7 cellular contexts compared by ENCODE assay signal in genomic region chr14:73784065-73784987, GRCh38.
DNase-seq lines count a peak whose midpoint lies in the region; TF ChIP-seq lines count a peak whose summit lies in the region.

No MANE protein-coding gene starts in this region.

- H3K4me3 ChIP-seq in iPS-15b (ENCODE audit: low read depth, low read length), result peak overlapping the region; percentile 5
- H3K4me3 ChIP-seq in suprapubic skin, result peak overlapping the region; percentile 88

- H3K27me3 ChIP-seq in iPS-15b (ENCODE audit: control insufficient read depth, insufficient read depth, low read length), result peaks cover 81% of the 10 kb centered on the region
- no peaks in the 10 kb centered on the region for H3K27me3 ChIP-seq in suprapubic skin

- no peaks in the 10 kb centered on the region for H3K27me3 Mint-ChIP-seq in IgD-negative memory B cell
- H3K27me3 Mint-ChIP-seq in activated T-helper 2 cell treated with anti-CD3 and anti-CD28 coated beads, Interferon-gamma antibody, Interleukin-2, Interleukin-4, amounts not matched to agents 10 μg/mL and 5 μg/mL and 100 μg/mL, durations not matched to agents 14 hours and 24 hours and 36 hours (ENCODE audit: low read depth), result no peaks in the 10 kb centered on the region

- no peaks in the 10 kb centered on the region for H3K9me3 Mint-ChIP-seq in IgD-negative memory B cell
- no peaks in the 10 kb centered on the region for H3K9me3 Mint-ChIP-seq in activated T-helper 2 cell treated with anti-CD3 and anti-CD28 coated beads, Interferon-gamma antibody, Interleukin-2, Interleukin-4, amounts not matched to agents 10 μg/mL and 5 μg/mL and 100 μg/mL, durations not matched to agents 14 hours and 24 hours and 36 hours

- H3K27ac ChIP-seq in suprapubic skin, result peak overlapping the region; percentile 99

- TF ChIP-seq EP300 in suprapubic skin (IDR thresholded peaks at IDR 0.05), result no peak

- POLR2A ChIA-PET in HEK293T (lab: Yijun Ruan, JAX), result interaction anchor here (1.1 to 3.6 kb wide), 4 partner anchors 13 to 68 kb away, joined by 3 to 24 read pairs (median 16); partner anchors contain the start of gene PTGR2

- H3K9ac ChIP-seq in iPS-15b (ENCODE audit: low read depth, low read length), result no peak overlapping the region

- no peaks in the 10 kb centered on the region for H3K36me3 Mint-ChIP-seq in IgD-negative memory B cell
- H3K36me3 Mint-ChIP-seq in activated T-helper 2 cell treated with anti-CD3 and anti-CD28 coated beads, Interferon-gamma antibody, Interleukin-2, Interleukin-4, amounts not matched to agents 10 μg/mL and 5 μg/mL and 100 μg/mL, durations not matched to agents 14 hours and 24 hours and 36 hours (ENCODE audit: low read depth), result peaks cover 25% of the 10 kb centered on the region

- peak overlapping the region; percentile 68 to 97 (median 94) for H3K27ac Mint-ChIP-seq in IgD-negative memory B cell
- H3K27ac Mint-ChIP-seq in activated T-helper 2 cell treated with anti-CD3 and anti-CD28 coated beads, Interferon-gamma antibody, Interleukin-2, Interleukin-4, amounts not matched to agents 10 μg/mL and 5 μg/mL and 100 μg/mL, durations not matched to agents 14 hours and 24 hours and 36 hours, result peak overlapping the region; percentile 86

- H3K4me3 Mint-ChIP-seq in IgD-negative memory B cell, result peak overlapping the region; percentile 57 to 99 (median 98)
- peak overlapping the region; percentile 88 for H3K4me3 Mint-ChIP-seq in activated T-helper 2 cell treated with anti-CD3 and anti-CD28 coated beads, Interferon-gamma antibody, Interleukin-2, Interleukin-4, amounts not matched to agents 10 μg/mL and 5 μg/mL and 100 μg/mL, durations not matched to agents 14 hours and 24 hours and 36 hours (ENCODE audit: low read depth)

- H3K9me3 ChIP-seq in iPS-15b (ENCODE audit: control insufficient read depth, insufficient read depth, low read length) (no peaks in the 10 kb centered on the region), suprapubic skin (no peaks in the 10 kb centered on the region)

- TF ChIP-seq POLR2A in suprapubic skin (IDR thresholded peaks at IDR 0.05), result no peak

- H3K4me1 ChIP-seq in iPS-15b (ENCODE audit: control insufficient read depth, insufficient read depth, low read length) (peaks cover 5% of the 10 kb centered on the region), suprapubic skin (peaks cover 57% of the 10 kb centered on the region)

- peaks cover 45 to 56% (median 54%) of the 10 kb centered on the region in 3 donors for H3K4me1 Mint-ChIP-seq in IgD-negative memory B cell
- H3K4me1 Mint-ChIP-seq in activated T-helper 2 cell treated with anti-CD3 and anti-CD28 coated beads, Interferon-gamma antibody, Interleukin-2, Interleukin-4, amounts not matched to agents 10 μg/mL and 5 μg/mL and 100 μg/mL, durations not matched to agents 14 hours and 24 hours and 36 hours (ENCODE audit: low read depth), result peaks cover 64% of the 10 kb centered on the region

- TF ChIP-seq CTCF in suprapubic skin (IDR thresholded peaks at IDR 0.05), result no peak

- 43% methylated on average over 9 of the region's 10 CpGs for WGBS in suprapubic skin

- no peak for DNase-seq in activated T-helper 2 cell treated with anti-CD3 and anti-CD28 coated beads, Interferon-gamma antibody, Interleukin-2, Interleukin-4, amounts not matched to agents 10 μg/mL and 5 μg/mL and 100 μg/mL, durations not matched to agents 14 hours and 24 hours and 36 hours (ENCODE audit: low spot score)
- DNase-seq in suprapubic skin (ENCODE audit: low spot score in 2 of 2) (peak in 1 of 2 donors; percentile 65), HEK293T (ENCODE audit: extremely low spot score) (no peak), inferior parietal cortex (ENCODE audit: extremely low spot score) (no peak)
- no peak for DNase-seq in stimulated activated CD4-positive, alpha-beta T cell treated with anti-CD3 and anti-CD28 coated beads, Interleukin-2, amount 100 ng/mL, for 24 hours

- CTCF ChIA-PET in HEK293T (lab: Yijun Ruan, JAX), result interaction anchor here (0.7 to 2.3 kb wide), 5 partner anchors 8 to 55 kb away, joined by 3 to 10 read pairs (median 3); no protein-coding TSS in a partner anchor

- intact Hi-C loops in activated T-helper 2 cell treated with anti-CD3 and anti-CD28 coated beads, Interferon-gamma antibody, Interleukin-2, Interleukin-4, amounts not matched to agents 10 μg/mL and 5 μg/mL and 100 μg/mL, durations not matched to agents 14 hours and 24 hours and 36 hours (cut with micrococcal nuclease), result no loop called here

- H3K36me3 ChIP-seq in iPS-15b (ENCODE audit: control insufficient read depth, insufficient read depth, low read length) (no peaks in the 10 kb centered on the region), suprapubic skin (no peaks in the 10 kb centered on the region)

TF ChIP-seq in HEK293T, 16 proteins besides CTCF, POLR2A, EP300 and RAD21:
- no peak for TF ChIP-seq SP1 (IDR thresholded peaks at IDR 0.05)
- TF ChIP-seq FOXM1 (IDR thresholded peaks at IDR 0.05; ENCODE audit: borderline replicate concordance), result no peak
- TF ChIP-seq ZNF384 (IDR thresholded peaks at IDR 0.05), result no peak
- no peak for TF ChIP-seq L3MBTL2 (conservative IDR thresholded peaks at IDR 0.05)
- no peak for TF ChIP-seq CTBP1 (IDR thresholded peaks at IDR 0.05; ENCODE audit: borderline replicate concordance)
- no peak for TF ChIP-seq FOXA1 (IDR thresholded peaks at IDR 0.05)
- no peak for TF ChIP-seq LEF1 (IDR thresholded peaks at IDR 0.05; ENCODE audit: borderline replicate concordance)
- TF ChIP-seq ELF4 (IDR thresholded peaks at IDR 0.05), result no peak
- TF ChIP-seq NFRKB (IDR thresholded peaks at IDR 0.05), result no peak
- TF ChIP-seq FOXK2 (IDR thresholded peaks at IDR 0.05), result no peak
- no peak for TF ChIP-seq ARNT (IDR thresholded peaks at IDR 0.05)
